Comparison of ENCODE assay signal across 2 cellular contexts in genomic region chr1:151189638-151190445, GRCh38.
TF ChIP-seq lines count a peak whose summit lies in the region.

Gene VPS72 (minus strand): TSS chr1:151190197. CDS start chr1:151190121, 76 bp downstream.

TF ChIP-seq in IMR-90, 13 proteins besides CTCF, POLR2A, EP300 and RAD21:
- TF ChIP-seq CHD1 (IDR thresholded peaks at IDR 0.05; ENCODE audit: low read depth, low read length) (no peak), MXI1 (IDR thresholded peaks at IDR 0.05; ENCODE audit: borderline replicate concordance, low read depth, low read length) (peak; percentile 52; the same call in 1 of the 2 replicates), BHLHE40 (IDR thresholded peaks at IDR 0.05; ENCODE audit: low read depth, low read length) (no peak), MAZ (IDR thresholded peaks at IDR 0.05; ENCODE audit: borderline replicate concordance, low read depth, low read length) (peak; percentile 91), RCOR1 (IDR thresholded peaks at IDR 0.05; ENCODE audit: insufficient replicate concordance, low read length) (peak; percentile 32), RFX5 (IDR thresholded peaks at IDR 0.05; ENCODE audit: low read depth, low read length) (no peak), NFE2L2 (IDR thresholded peaks at IDR 0.05; ENCODE audit: low read depth, low read length) (no peak), MAFK (IDR thresholded peaks at IDR 0.05; ENCODE audit: low read depth, low read length) (no peak), SMC3 (IDR thresholded peaks at IDR 0.05; ENCODE audit: low read depth, low read length) (no peak), FOS (IDR thresholded peaks at IDR 0.05; ENCODE audit: low read depth, low read length) (no peak), ELK1 (IDR thresholded peaks at IDR 0.05; ENCODE audit: borderline replicate concordance, low read depth, low read length) (0 out of 2 replicates have a peak, but pooled peaks have one; percentile 48), CEBPB (IDR thresholded peaks at IDR 0.05; ENCODE audit: low read depth, low read length) (no peak), USF2 (IDR thresholded peaks at IDR 0.05; ENCODE audit: low read depth, low read length) (no peak)

TF ChIP-seq in endothelial cell of umbilical vein, 7 proteins besides CTCF, POLR2A, EP300 and RAD21:
- peak; percentile 96 for TF ChIP-seq POLR2AphosphoS5 (IDR thresholded peaks at IDR 0.05; ENCODE audit: insufficient read depth, low read depth, low read length)
- peak; percentile 72 for TF ChIP-seq MYC (IDR thresholded peaks at IDR 0.05; ENCODE audit: low read depth, low read length)
- no peak for TF ChIP-seq MAX (IDR thresholded peaks at IDR 0.05; ENCODE audit: insufficient read depth, insufficient read length)
- TF ChIP-seq JUN (IDR thresholded peaks at IDR 0.05; ENCODE audit: borderline replicate concordance, insufficient read depth, insufficient read length, low read depth): no peak
- no peak for TF ChIP-seq GATA2 (IDR thresholded peaks at IDR 0.05; ENCODE audit: insufficient read depth, insufficient read length, low read depth, low read length)
- no peak for TF ChIP-seq FOS (IDR thresholded peaks at IDR 0.05; ENCODE audit: borderline replicate concordance, insufficient read depth, low read length)
